In the genomic region with DNA sequence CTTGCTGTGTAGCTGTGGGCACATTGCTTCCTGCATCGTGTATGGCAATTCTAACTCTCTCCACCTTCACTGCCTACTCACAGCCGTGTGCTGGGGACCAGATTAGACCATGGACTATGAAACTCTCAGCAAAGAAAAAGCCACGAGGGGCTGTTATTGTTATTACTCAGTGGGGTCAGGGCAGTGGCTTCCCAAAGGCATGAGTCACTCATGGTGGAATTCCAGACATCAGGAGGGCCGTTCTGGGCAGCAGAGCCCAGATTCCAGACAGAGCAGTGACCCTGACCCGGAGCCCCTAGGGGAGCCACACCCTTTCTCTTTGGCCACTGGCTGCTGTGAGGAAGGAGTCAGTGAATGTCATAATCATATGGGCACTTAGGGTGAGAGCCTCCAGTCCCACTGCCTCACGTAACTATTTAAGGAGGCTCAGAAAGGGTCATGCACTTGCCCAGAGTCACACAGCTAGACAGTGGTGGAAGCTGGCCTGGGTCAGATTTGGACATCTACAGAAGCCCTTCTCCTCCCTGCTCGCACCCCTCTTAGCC, we compare ENCODE assay signal across 11 cellular contexts. TPM values are rescaled to one million over a fixed set of nuclear protein-coding genes. Genes with fewer than 3 reads are reported as not detected.
DNase-seq lines count a peak whose midpoint lies in the region; ATAC-seq and TF ChIP-seq lines count a peak whose summit lies in the region.
"Had no signal": no experiment of that assay in that cellular context is flagged by ENCODE, and none has a peak within 500 bp of the region (broad histone marks: within the 10 kb centered on the region; RNA-seq: fewer than 3 reads in every experiment).

No MANE protein-coding gene starts in this region.

- H3K4me1 ChIP-seq in right lobe of liver = no peaks in the 10 kb centered on the region
- peaks cover 6 to 11% of the 10 kb centered on the region in 2 donors for H3K4me1 ChIP-seq in aorta (ENCODE audit: control insufficient read depth in 1 of 2, insufficient read depth in 2 of 2, low read length in 2 of 2)

- peak overlapping the region in 36 of 59 donors; percentile 4 to 79 (median 38) for H3K27ac ChIP-seq in dorsolateral prefrontal cortex
- peak overlapping the region in 1 of 3 donors; percentile 31 for H3K27ac ChIP-seq in right lobe of liver
- H3K27ac ChIP-seq in aorta (ENCODE audit: low read depth in 1 of 2, low read length in 2 of 2) = peak overlapping the region; percentile 93 to 100
- H3K27ac ChIP-seq in substantia nigra (ENCODE audit: low read depth, low read length, poor library complexity, severe bottlenecking) = no peak overlapping the region
- H3K27ac ChIP-seq: 22Rv1 had no signal

- TF ChIP-seq CTCF in dorsolateral prefrontal cortex (IDR thresholded peaks at IDR 0.05 in 54 of 56, conservative IDR thresholded peaks at IDR 0.05 in 2 of 56; ENCODE audit: low read depth in 1 of 56, partially characterized antibody in 56 of 56) = no peak
- no peak for TF ChIP-seq CTCF in right lobe of liver (IDR thresholded peaks at IDR 0.05)

- TF ChIP-seq POLR2A in right lobe of liver (IDR thresholded peaks at IDR 0.05) = no peak

- no peaks in the 10 kb centered on the region for H3K36me3 ChIP-seq in right lobe of liver
- H3K36me3 ChIP-seq in aorta (ENCODE audit: control insufficient read depth in 1 of 2, insufficient read depth in 2 of 2, low read length in 1 of 2) = no peaks in the 10 kb centered on the region

- DNase-seq in SIG-M5 treated with dmso at 0.1 percent for 504 hours (lab: John Stamatoyannopoulos, UW; ENCODE audit: unreplicated experiment) (peak; percentile 27), SIG-M5 (lab: John Stamatoyannopoulos, UW) (no peak), dorsolateral prefrontal cortex (no peak), right lobe of liver (peak in 1 of 3 donors; percentile 35), aorta (peak; percentile 94), substantia nigra (lab: John Stamatoyannopoulos, UW) (no peak)
- DNase-seq: activated T-cell treated with anti-CD3 and anti-CD28 coated beads, Interleukin-2, amount 50 U/mL, for 72 hours; NCI-H1694 had no signal

- intact Hi-C loops in dorsolateral prefrontal cortex (cut with DNase I) (no loop called here), right lobe of liver (cut with DNase I) (loop anchor here in 1 of 2 donors (10.0 kb wide), 1 partner anchor 172 kb away; no protein-coding TSS in a partner anchor), aorta (cut with DNase I) (loop anchor here in 1 of 2 donors (1.0 to 2.0 kb wide), 2 partner anchors 36 to 170 kb away; no protein-coding TSS in a partner anchor)

- 44% methylated on average over 3 of the region's 7 CpGs for WGBS in right lobe of liver (ENCODE audit: insufficient coverage, low coverage, low lambda C conversion rate, missing lambda C conversion rate)
- 10 to 12% methylated on average over 7 of the region's 7 CpGs for WGBS in aorta, 2 donors

- ATAC-seq in right lobe of liver (peak; percentile 35 to 89 (median 64)), aorta (ENCODE audit: low FRiP score) (peak; percentile 95), HG02798 (IDR thresholded peaks at IDR 0.05; ENCODE audit: poor library complexity, unreplicated experiment) (no peak), GM19328 (IDR thresholded peaks at IDR 0.05; ENCODE audit: unreplicated experiment) (no peak)
- ATAC-seq: activated T-cell treated with anti-CD3 and anti-CD28 coated beads, Interleukin-2, amount 50 U/mL, for 72 hours had no signal

- H3K9me3 ChIP-seq in right lobe of liver = no peaks in the 10 kb centered on the region
- no peaks in the 10 kb centered on the region for H3K9me3 ChIP-seq in aorta (ENCODE audit: control insufficient read depth, low read length)

- no peaks in the 10 kb centered on the region for H3K27me3 ChIP-seq in dorsolateral prefrontal cortex
- no peaks in the 10 kb centered on the region for H3K27me3 ChIP-seq in right lobe of liver
- no peaks in the 10 kb centered on the region for H3K27me3 ChIP-seq in aorta (ENCODE audit: control insufficient read depth in 1 of 2, insufficient read depth in 2 of 2, low read length in 1 of 2)

- H3K4me3 ChIP-seq in dorsolateral prefrontal cortex (no peak overlapping the region), right lobe of liver (no peak overlapping the region), aorta (ENCODE audit: low read length in 2 of 2) (no peak overlapping the region)

RNA-seq across cellular contexts. Expression of a gene that starts 22.2 kb away (rescaled TPM):
- total RNA-seq in dorsolateral prefrontal cortex = 1 to 10 TPM in 81 of 120 experiments, under 1 TPM in 37, not detected in 2; 0.28 to 7.0 (median 1.4) TPM
- total RNA-seq in right lobe of liver = 1 to 10 TPM in 5 of 6 experiments, under 1 TPM in 1; 0.92 to 6.1 (median 1.5) TPM
- total RNA-seq in aorta = 100 to 1,000 TPM in 1 of 2 donors, 10 to 100 TPM in 1; 59.4 to 186 TPM
- polyA plus RNA-seq in aorta = 100 to 1,000 TPM in 1 of 2 donors, 10 to 100 TPM in 1; 93.1 to 137 TPM
- total RNA-seq: activated T-cell treated with anti-CD3 and anti-CD28 coated beads, Interleukin-2, amount 50 U/mL, for 72 hours had no signal

RNA-seq across cellular contexts. Expression of a gene that starts 41.5 kb away (rescaled TPM):
- total RNA-seq in dorsolateral prefrontal cortex (10 to 100 TPM in 23 of 120 experiments, 1 to 10 TPM in 97; 1.9 to 18.9 (median 6.6) TPM), right lobe of liver (1 to 10 TPM; 2.2 to 8.6 (median 3.7) TPM), aorta (10 to 100 TPM in 1 of 2 donors, 1 to 10 TPM in 1; 6.1 to 16.4 TPM)
- 10 to 100 TPM in 1 of 2 donors, 1 to 10 TPM in 1; 2.8 to 15.3 TPM for polyA plus RNA-seq in aorta

RNA-seq across cellular contexts. Expression of a gene that starts 52.7 kb away (rescaled TPM):
- total RNA-seq in dorsolateral prefrontal cortex = 1 to 10 TPM in 5 of 120 experiments, under 1 TPM in 98, not detected in 17; 0.17 to 1.8 (median 0.44) TPM
- total RNA-seq in right lobe of liver = under 1 TPM in 4 of 6 experiments, not detected in 2; 0.07 to 0.43 (median 0.19) TPM
- total RNA-seq in aorta = 10 to 100 TPM in 1 of 2 donors, 1 to 10 TPM in 1; 5.0 to 16.1 TPM
- 1 to 10 TPM; 2.3 to 6.8 TPM for polyA plus RNA-seq in aorta

Comparison
In these comparisons a context has a peak if more than half of its experiments do, and no peak if none do; other contexts are left out.
1. DNase-seq: peak in SIG-M5 treated with dmso at 0.1 percent for 504 hours (single experiment) and aorta (2 of 2); none in SIG-M5 (single experiment), dorsolateral prefrontal cortex (0 of 10) and substantia nigra (0 of 49).
2. ATAC-seq: peak in right lobe of liver (4 of 4) and aorta (single experiment); none in HG02798 (single experiment) and GM19328 (single experiment).
3. RNA of a gene that starts 22.2 kb away (total RNA-seq): 59.4 to 186 TPM in aorta; 0.92 to 6.1 TPM in right lobe of liver and 0.28 to 7.0 TPM in dorsolateral prefrontal cortex; every median in the first group is over 4 times any median in the second.